In the genomic region with DNA sequence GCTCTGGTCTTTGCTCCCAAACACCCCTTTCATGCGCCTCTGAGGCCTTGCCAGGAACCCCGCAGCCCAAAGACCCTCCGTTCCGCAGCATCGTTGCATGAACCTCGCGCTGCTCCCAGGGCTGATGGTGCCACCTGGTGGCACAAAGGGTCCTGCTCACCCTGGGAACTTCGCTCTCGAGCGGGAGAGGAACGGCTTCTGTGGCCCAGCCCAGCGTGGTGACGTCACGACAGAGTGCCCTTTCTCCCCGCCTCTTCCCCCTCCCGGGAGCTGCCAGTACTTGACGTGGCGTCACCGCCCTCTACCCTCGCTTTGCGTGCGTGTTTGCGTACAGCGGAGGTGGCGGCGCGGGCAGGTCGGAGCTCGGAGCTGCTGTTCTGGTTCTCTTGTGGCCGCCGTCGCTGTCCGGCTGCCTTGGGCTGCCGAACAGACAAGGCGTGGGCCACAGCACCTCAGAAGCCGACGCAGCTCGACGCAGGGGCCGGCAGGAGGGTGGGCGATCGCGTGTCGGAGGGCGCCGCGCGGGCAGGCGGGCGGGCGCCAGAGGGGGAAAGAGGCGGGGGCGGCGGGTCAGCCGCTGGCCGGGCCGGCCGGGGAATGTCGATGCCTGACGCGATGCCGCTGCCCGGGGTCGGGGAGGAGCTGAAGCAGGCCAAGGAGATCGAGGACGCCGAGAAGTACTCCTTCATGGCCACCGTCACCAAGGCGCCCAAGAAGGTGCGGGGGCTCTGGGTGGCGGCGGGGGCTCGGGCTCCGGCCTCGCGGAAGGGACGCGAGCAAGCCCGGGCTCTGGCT, we compare ENCODE assay signal across 8 cellular contexts. TPM values are rescaled to one million over a fixed set of nuclear protein-coding genes. Genes with fewer than 3 reads are reported as not detected.
DNase-seq lines count a peak whose midpoint lies in the region; ATAC-seq and TF ChIP-seq lines count a peak whose summit lies in the region.

TSS of gene AHCYL1 (plus strand) at position 310 of the 795 bp plus-strand sequence. CDS start at position 598, 288 bp downstream.

- 0% methylated on average over 68 to 79 of the region's 79 CpGs for WGBS in lung, 2 donors

- peaks cover 6 to 30% of the 10 kb centered on the region in 2 donors for H3K4me1 ChIP-seq in lung (ENCODE audit: control insufficient read depth in 2 of 2, insufficient read depth in 2 of 2, low read length in 2 of 2)

- peaks cover 0 to 3% of the 10 kb centered on the region in 2 donors for H3K36me3 ChIP-seq in lung (ENCODE audit: control insufficient read depth in 2 of 2, insufficient read depth in 2 of 2, low read length in 2 of 2)

- no peaks in the 10 kb centered on the region for H3K9me3 ChIP-seq in lung (ENCODE audit: control insufficient read depth in 2 of 2, insufficient read depth in 1 of 2, low read length in 1 of 2)

- ATAC-seq in GM19468 (IDR thresholded peaks at IDR 0.05; ENCODE audit: extremely low read depth, unreplicated experiment) (peak; percentile 95), lung (ENCODE audit: insufficient read depth, low FRiP score) (peak; percentile 95)

- no peaks in the 10 kb centered on the region for H3K27me3 ChIP-seq in lung (ENCODE audit: control insufficient read depth, insufficient read depth)

- peak; percentile 96 for TF ChIP-seq CTCF in lung (IDR thresholded peaks at IDR 0.05; ENCODE audit: control extremely low read depth, extremely low read depth)

- DNase-seq in COR-L47 (lab: John Stamatoyannopoulos, UW) (peak; percentile 98), HS-5 (ENCODE audit: low read depth) (peak; percentile 93), NK-92 (lab: John Stamatoyannopoulos, UW; ENCODE audit: unreplicated experiment) (peak; percentile 97), lung (ENCODE audit: low spot score) (peak; percentile 100)
- peak; percentile 98 to 99 for DNase-seq in activated CD8-positive, alpha-beta memory T cell treated with anti-CD3 and anti-CD28 coated beads for 1 hour (ENCODE audit: extremely low read depth in 1 of 2, low read depth in 1 of 2)
- DNase-seq in effector CD4-positive, alpha-beta T cell: peak; percentile 99
- DNase-seq in stimulated activated CD4-positive, alpha-beta T cell treated with anti-CD3 and anti-CD28 coated beads, TNF-alpha, amount 100 ng/mL, for 4 hours (ENCODE audit: low read depth in 3 of 3): peak; percentile 98 to 99 (median 98)

- peak within 1 kb of the TSS; percentile 82 for H3K4me3 ChIP-seq in lung

- H3K27ac ChIP-seq in lung (ENCODE audit: low read depth in 1 of 2, low read length in 1 of 2): peak within 1 kb of the TSS; percentile 94 to 97

RNA-seq across cellular contexts. Expression of gene AHCYL1, which starts in this region (rescaled TPM):
- total RNA-seq in lung: 10 to 100 TPM; 65.8 to 77.7 TPM
- 10 to 100 TPM; 44.4 to 46.8 TPM for polyA plus RNA-seq in lung

Comparison
In these comparisons a context has a peak if more than half of its experiments do, and no peak if none do; other contexts are left out.
1. Peak in every context shown above with its lines: DNase-seq, ATAC-seq, H3K4me3 ChIP-seq and H3K27ac ChIP-seq.